In the genomic region with DNA sequence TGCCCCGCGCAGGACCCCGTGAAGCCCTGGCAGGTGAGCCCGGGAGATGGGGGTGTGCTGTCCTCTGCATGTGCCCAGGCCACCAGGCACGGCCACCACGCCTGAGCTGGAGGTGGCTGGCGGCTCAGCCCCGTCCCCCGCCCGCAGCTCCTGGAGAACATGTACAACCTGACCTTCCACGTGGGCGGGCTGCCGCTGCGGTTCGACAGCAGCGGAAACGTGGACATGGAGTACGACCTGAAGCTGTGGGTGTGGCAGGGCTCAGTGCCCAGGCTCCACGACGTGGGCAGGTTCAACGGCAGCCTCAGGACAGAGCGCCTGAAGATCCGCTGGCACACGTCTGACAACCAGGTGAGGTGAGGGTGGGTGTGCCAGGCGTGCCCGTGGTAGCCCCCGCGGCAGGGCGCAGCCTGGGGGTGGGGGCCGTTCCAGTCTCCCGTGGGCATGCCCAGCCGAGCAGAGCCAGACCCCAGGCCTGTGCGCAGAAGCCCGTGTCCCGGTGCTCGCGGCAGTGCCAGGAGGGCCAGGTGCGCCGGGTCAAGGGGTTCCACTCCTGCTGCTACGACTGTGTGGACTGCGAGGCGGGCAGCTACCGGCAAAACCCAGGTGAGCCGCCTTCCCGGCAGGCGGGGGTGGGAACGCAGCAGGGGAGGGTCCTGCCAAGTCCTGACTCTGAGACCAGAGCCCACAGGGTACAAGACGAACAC, we compare ENCODE assay signal across 13 cellular contexts. TPM values are rescaled to one million over a fixed set of nuclear protein-coding genes. Genes with fewer than 3 reads are reported as not detected.
DNase-seq lines count a peak whose midpoint lies in the region; ATAC-seq, FAIRE-seq and TF ChIP-seq lines count a peak whose summit lies in the region.
"Had no signal": no experiment of that assay in that cellular context is flagged by ENCODE, and none has a peak within 500 bp of the region (broad histone marks: within the 10 kb centered on the region; RNA-seq: fewer than 3 reads in every experiment).

No MANE protein-coding gene starts in this region.

- H3K27me3 ChIP-seq in HCT116 (ENCODE audit: insufficient read depth, low read length) (no peaks in the 10 kb centered on the region), GM12878 (replicated peaks in 1 of 2; ENCODE audit: control insufficient read depth in 2 of 2, insufficient read depth in 2 of 2, low read length in 1 of 2) (no peaks in the 10 kb centered on the region), lower lobe of right lung (ENCODE audit: low read depth) (no peaks in the 10 kb centered on the region)

- H3K27ac ChIP-seq in HCT116 (ENCODE audit: low read depth, low read length) (peak overlapping the region; percentile 10; the same call in 1 of the 2 replicates), GM12878 (ENCODE audit: control insufficient read depth, insufficient read depth) (no peak overlapping the region), lower lobe of right lung (no peak overlapping the region)

- intact Hi-C loops in HCT116 (cut with micrococcal nuclease) (no loop called here), GM12878 (cut with micrococcal nuclease; ENCODE audit: unreplicated experiment) (no loop called here), lower lobe of right lung (cut with DNase I) (no loop called here)

- H3K9me3 ChIP-seq in HCT116 (ENCODE audit: control insufficient read depth in 1 of 2, insufficient read depth in 1 of 2, low read depth in 1 of 2, low read length in 2 of 2): no peaks in the 10 kb centered on the region
- H3K9me3 ChIP-seq in GM12878 (replicated peaks; ENCODE audit: control insufficient read depth, insufficient read depth, low read length): no peaks in the 10 kb centered on the region
- H3K9me3 ChIP-seq in lower lobe of right lung: no peaks in the 10 kb centered on the region

- TF ChIP-seq EP300 in GM12878 (IDR thresholded peaks at IDR 0.05; ENCODE audit: borderline replicate concordance in 1 of 2, control insufficient read depth in 1 of 2, low read depth in 2 of 2, low read length in 2 of 2): no peak

- BruUV-seq in HCT116 (replicated peaks; lab: Mats Ljungman, UMichigan) (no TSS peak), GM12878 (replicated peaks; lab: Mats Ljungman, UMichigan) (no TSS peak)

- SMC1A ChIA-PET in GM12878 (lab: Charles Lee; ENCODE audit: uncharacterized antibody, unreplicated experiment): no interaction called here

- H3K9ac ChIP-seq in HCT116 (ENCODE audit: low read length): peak overlapping the region; percentile 20; the same call in 1 of the 2 replicates
- no peak overlapping the region for H3K9ac ChIP-seq in GM12878 (ENCODE audit: control insufficient read depth, insufficient read depth, low read length)

- FAIRE-seq in GM12878 (lab: Jason Lieb, UNC): no peak

- no peaks in the 10 kb centered on the region for H3K27me3 Mint-ChIP-seq in effector memory CD8-positive, alpha-beta T cell
- H3K27me3 Mint-ChIP-seq: activated T-helper 17 cell treated with anti-CD3 and anti-CD28 coated beads, Interleukin-2, amount 50 U/mL, for 72 hours; naive B cell had no signal

- no peaks in the 10 kb centered on the region for H3K9me2 ChIP-seq in HCT116 (ENCODE audit: insufficient read depth)

- H3K4me3 ChIP-seq in HCT116 (replicated peaks in 1 of 2; ENCODE audit: low read depth in 1 of 2, low read length in 2 of 2) (no peak overlapping the region), GM12878 (no peak overlapping the region), lower lobe of right lung (no peak overlapping the region)

- peaks cover 10 to 41% of the 10 kb centered on the region in 2 experiments; a peak in 3 of 4 replicates for H3K4me1 ChIP-seq in HCT116 (ENCODE audit: control insufficient read depth in 1 of 2, insufficient read depth in 2 of 2, low read length in 2 of 2)
- H3K4me1 ChIP-seq in GM12878 (ENCODE audit: control insufficient read depth, insufficient read depth, low read length): no peaks in the 10 kb centered on the region
- peaks cover 15% of the 10 kb centered on the region for H3K4me1 ChIP-seq in lower lobe of right lung

- in situ Hi-C loops in GM12878 (cut with MboI): no loop called here

- TF ChIP-seq RAD21 in HCT116 (IDR thresholded peaks at IDR 0.05; ENCODE audit: low read depth): no peak
- TF ChIP-seq RAD21 in GM12878 (IDR thresholded peaks at IDR 0.05; ENCODE audit: insufficient read depth, low read depth, low read length): no peak

- H3K36me3 Mint-ChIP-seq in effector memory CD8-positive, alpha-beta T cell (ENCODE audit: insufficient read depth): peaks cover 18% of the 10 kb centered on the region
- H3K36me3 Mint-ChIP-seq: naive B cell had no signal

- H3K27ac Mint-ChIP-seq in effector memory CD8-positive, alpha-beta T cell: no peak overlapping the region
- H3K27ac Mint-ChIP-seq: activated T-helper 17 cell treated with anti-CD3 and anti-CD28 coated beads, Interleukin-2, amount 50 U/mL, for 72 hours; naive B cell had no signal

- H3K36me3 ChIP-seq in HCT116 (ENCODE audit: control insufficient read depth in 1 of 2, insufficient read depth in 2 of 2, low read length in 2 of 2) (peaks cover 0 to 10% of the 10 kb centered on the region in 2 experiments; a peak in 1 of 4 replicates), GM12878 (ENCODE audit: control insufficient read depth in 2 of 2, insufficient read depth in 2 of 2, low read length in 1 of 2) (no peaks in the 10 kb centered on the region), lower lobe of right lung (peaks cover 28% of the 10 kb centered on the region)

- POLR2A ChIA-PET in HCT116 (lab: Charles Lee): interaction anchor here (0.6 kb wide), 1 partner anchor 42 kb away, joined by 3 read pairs; a partner anchor contains a TSS
- POLR2A ChIA-PET in GM12878 (lab: Charles Lee): no interaction called here

- RAD21 ChIA-PET in HCT116 (lab: Charles Lee; ENCODE audit: low non-redundant PET in 1 of 2, low total read pairs in 2 of 2, uncharacterized antibody in 2 of 2, unreplicated experiment in 2 of 2) (no interaction called here), GM12878 (lab: Charles Lee; ENCODE audit: unreplicated experiment) (no interaction called here)

- peaks cover 7% of the 10 kb centered on the region; the same call in 1 of the 2 replicates for H3K79me2 ChIP-seq in HCT116 (ENCODE audit: insufficient read depth, low read length)
- no peaks in the 10 kb centered on the region for H3K79me2 ChIP-seq in GM12878 (ENCODE audit: control insufficient read depth, insufficient read depth, low read length)

- peak overlapping the region; percentile 44 for H3K4me2 ChIP-seq in HCT116 (ENCODE audit: low read length)
- H3K4me2 ChIP-seq in GM12878 (ENCODE audit: control insufficient read depth, insufficient read depth): no peak overlapping the region

- no peak for TF ChIP-seq POLR2A in HCT116 (IDR thresholded peaks at IDR 0.05; ENCODE audit: borderline replicate concordance, extremely low read depth, insufficient read depth, insufficient read length)
- peak; percentile 51 for TF ChIP-seq POLR2A in GM12878 (IDR thresholded peaks at IDR 0.05; ENCODE audit: low read depth, low read length)

- H4K20me1 ChIP-seq in HCT116 (ENCODE audit: insufficient read depth): peaks cover 4% of the 10 kb centered on the region; the same call in 1 of the 2 replicates
- no peaks in the 10 kb centered on the region for H4K20me1 ChIP-seq in GM12878 (ENCODE audit: control insufficient read depth, insufficient read depth)

- H3K9me3 Mint-ChIP-seq in effector memory CD8-positive, alpha-beta T cell: no peaks in the 10 kb centered on the region
- H3K9me3 Mint-ChIP-seq: activated T-helper 17 cell treated with anti-CD3 and anti-CD28 coated beads, Interleukin-2, amount 50 U/mL, for 72 hours; naive B cell had no signal

- 88% methylated on average over 26 of the region's 48 CpGs for WGBS in GM12878 (ENCODE audit: insufficient coverage, insufficient replicate concordance, low lambda C conversion rate, missing lambda C conversion rate)

- TF ChIP-seq CTCF in HCT116 (IDR thresholded peaks at IDR 0.05 in 2 of 3, conservative IDR thresholded peaks at IDR 0.05 in 1 of 3; ENCODE audit: borderline replicate concordance in 1 of 3, insufficient read depth in 1 of 3, low read depth in 2 of 3, low read length in 2 of 3) (no peak), GM12878 (IDR thresholded peaks at IDR 0.05 in 2 of 3, conservative IDR thresholded peaks at IDR 0.05 in 1 of 3; ENCODE audit: control insufficient read depth in 2 of 3, extremely low read depth in 1 of 3, insufficient read depth in 1 of 3, low read depth in 3 of 3, low read length in 3 of 3) (no peak), lower lobe of right lung (IDR thresholded peaks at IDR 0.05) (no peak)

- H3K4me1 Mint-ChIP-seq in effector memory CD8-positive, alpha-beta T cell (ENCODE audit: low read depth in 2 of 2): peaks cover 0 to 5% of the 10 kb centered on the region in 2 donors
- H3K4me1 Mint-ChIP-seq: activated T-helper 17 cell treated with anti-CD3 and anti-CD28 coated beads, Interleukin-2, amount 50 U/mL, for 72 hours; naive B cell had no signal

- CTCF ChIA-PET in HCT116 (lab: Charles Lee): no interaction called here
- CTCF ChIA-PET in GM12878 (lab: Yijun Ruan, JAX): no interaction called here

- H3K4me3 Mint-ChIP-seq in effector memory CD8-positive, alpha-beta T cell: no peak overlapping the region
- H3K4me3 Mint-ChIP-seq: activated T-helper 17 cell treated with anti-CD3 and anti-CD28 coated beads, Interleukin-2, amount 50 U/mL, for 72 hours; naive B cell had no signal

- DNase-seq in HCT116 (ENCODE audit: low read depth, low spot score) (no peak), GM12878 (ENCODE audit: low read depth, low spot score) (no peak), lower lobe of right lung (peak; percentile 74), occipital lobe (lab: John Stamatoyannopoulos, UW) (no peak), NK-92 (lab: John Stamatoyannopoulos, UW; ENCODE audit: unreplicated experiment) (no peak)
- DNase-seq in effector memory CD8-positive, alpha-beta T cell: no peak
- DNase-seq: Calu3; cerebellar nuclear complex; naive B cell; NCI-H1092; NCI-H226; stimulated activated CD4-positive, alpha-beta T cell treated with anti-CD3 and anti-CD28 coated beads, Interleukin-15, amount 100 ng/mL, for 24 hours had no signal

- ATAC-seq in HCT116: peak; percentile 17
- no peak for ATAC-seq in GM12878
- ATAC-seq in lower lobe of right lung: peak; percentile 23 to 38
- no peak for ATAC-seq in effector memory CD8-positive, alpha-beta T cell (replicated peaks)
- ATAC-seq: activated T-helper 17 cell treated with anti-CD3 and anti-CD28 coated beads, Interleukin-2, amount 50 U/mL, for 72 hours had no signal

- no peak overlapping the region for H2AFZ ChIP-seq in HCT116 (ENCODE audit: low read depth, low read length, poor library complexity, severe bottlenecking)
- H2AFZ ChIP-seq in GM12878 (ENCODE audit: control insufficient read depth, low read depth, low read length): no peak overlapping the region

RNA-seq across cellular contexts. Expression of a gene that starts 1.8 kb away (rescaled TPM):
- total RNA-seq in HCT116 (2021; ENCODE audit: unreplicated experiment) (0.07 TPM), GM12878 (2014; rRNA removed) (0.05 and 0.06 TPM in 2 replicates), GM12878 (2014; rRNA removed; fragmentation: Illumina TruSeq; extraction: Trizol) (0.04 and 0.05 TPM in 2 replicates), GM12878 (2021) (0.29 and 0.51 TPM in 2 replicates), lower lobe of right lung (0.65 TPM), occipital lobe (0.31 TPM)
- polyA plus RNA-seq in HCT116 (2012): 0.33 and 0.37 TPM in 2 replicates
- total RNA-seq in GM12878 (2013; cell fraction: nucleolus; rRNA removed): 0.73 and 1.2 TPM in 2 replicates
- 0.20 TPM for polyA plus RNA-seq in GM12878 (2011; ENCODE audit: low read depth)
- polyA plus RNA-seq in GM12878 (2011; rRNA removed) (0.03 and 0.08 TPM in 2 replicates), GM12878 (2014; fragmentation: Illumina TruSeq; extraction: Trizol) (not detected in 2 replicates), GM12878 (2014; fragmentation: Nextera tagmentation; extraction: Ambion mirVana) (not detected), GM12878 (2014; rRNA removed) (0.19 and 0.41 TPM in 2 replicates), GM12878 (2016; fragmentation: Nextera tagmentation; extraction: Ambion mirVana) (under 1 TPM; 0.08 to 0.38 TPM)
- polyA plus RNA-seq in GM12878 (2011; cell fraction: cytosol; rRNA removed): 0.10 and 0.15 TPM in 2 replicates
- polyA plus RNA-seq in GM12878 (2011; cell fraction: nucleus; rRNA removed): 2.7 and 2.9 TPM in 2 replicates
- polyA plus RNA-seq in GM12878 (2012): 0.46 and 0.62 TPM in 2 replicates
- polyA minus RNA-seq in GM12878 (2011; rRNA and poly(A)+ RNA removed): 0.21 TPM in 1 of 2 replicates, not detected in the other
- 0.27 TPM in 1 of 2 replicates, not detected in the other for polyA minus RNA-seq in GM12878 (2011; cell fraction: cytosol; rRNA and poly(A)+ RNA removed)
- 0.60 and 0.77 TPM in 2 replicates for polyA minus RNA-seq in GM12878 (2011; cell fraction: nucleus; rRNA and poly(A)+ RNA removed)

RNA-seq across cellular contexts. Expression of a gene that starts 8.3 kb away (rescaled TPM):
- total RNA-seq in HCT116 (2021; ENCODE audit: unreplicated experiment): 16.3 TPM
- polyA plus RNA-seq in HCT116 (2012): 11.2 and 13.9 TPM in 2 replicates
- total RNA-seq in GM12878 (2013; cell fraction: nucleolus; rRNA removed): 16.5 and 18.3 TPM in 2 replicates
- 16.7 and 21.2 TPM in 2 replicates for total RNA-seq in GM12878 (2014; rRNA removed)
- total RNA-seq in GM12878 (2014; rRNA removed; fragmentation: Illumina TruSeq; extraction: Trizol): 2.8 and 4.3 TPM in 2 replicates
- total RNA-seq in GM12878 (2021): 19.6 and 20.2 TPM in 2 replicates
- polyA plus RNA-seq in GM12878 (2011; ENCODE audit: low read depth): 2.5 TPM
- 1.7 and 2.9 TPM in 2 replicates for polyA plus RNA-seq in GM12878 (2011; rRNA removed)
- polyA plus RNA-seq in GM12878 (2011; cell fraction: cytosol; rRNA removed): 6.0 and 10.7 TPM in 2 replicates
- polyA plus RNA-seq in GM12878 (2011; cell fraction: nucleus; rRNA removed): 9.1 and 12.3 TPM in 2 replicates
- polyA plus RNA-seq in GM12878 (2012): 10.1 and 10.4 TPM in 2 replicates
- 1.8 TPM in 1 of 2 replicates, not detected in the other for polyA plus RNA-seq in GM12878 (2014; fragmentation: Illumina TruSeq; extraction: Trizol)
- under 1 TPM; 0.06 to 0.18 TPM for polyA plus RNA-seq in GM12878 (2014; fragmentation: Nextera tagmentation; extraction: Ambion mirVana)
- polyA plus RNA-seq in GM12878 (2014; rRNA removed): 15.7 and 19.2 TPM in 2 replicates
- 10 to 100 TPM; 17.7 to 24.3 TPM for polyA plus RNA-seq in GM12878 (2016; fragmentation: Nextera tagmentation; extraction: Ambion mirVana)
- polyA minus RNA-seq in GM12878 (2011; rRNA and poly(A)+ RNA removed): 1.8 and 7.2 TPM in 2 replicates
- polyA minus RNA-seq in GM12878 (2011; cell fraction: cytosol; rRNA and poly(A)+ RNA removed): 5.3 and 9.6 TPM in 2 replicates
- polyA minus RNA-seq in GM12878 (2011; cell fraction: nucleus; rRNA and poly(A)+ RNA removed): 11.4 and 14.2 TPM in 2 replicates
- 20.4 TPM for total RNA-seq in lower lobe of right lung
- 12.3 TPM for total RNA-seq in occipital lobe

RNA-seq across cellular contexts. Expression of a gene that starts 8.5 kb away (rescaled TPM):
- 161 TPM for total RNA-seq in HCT116 (2021; ENCODE audit: unreplicated experiment)
- 161 and 165 TPM in 2 replicates for polyA plus RNA-seq in HCT116 (2012)
- total RNA-seq in GM12878 (2013; cell fraction: nucleolus; rRNA removed): 160 and 166 TPM in 2 replicates
- 86.6 and 98.3 TPM in 2 replicates for total RNA-seq in GM12878 (2014; rRNA removed)
- total RNA-seq in GM12878 (2014; rRNA removed; fragmentation: Illumina TruSeq; extraction: Trizol): 36.8 and 41.1 TPM in 2 replicates
- 87.3 and 104 TPM in 2 replicates for total RNA-seq in GM12878 (2021)
- 34.7 TPM for polyA plus RNA-seq in GM12878 (2011; ENCODE audit: low read depth)
- polyA plus RNA-seq in GM12878 (2011; rRNA removed): 43.9 and 78.4 TPM in 2 replicates
- polyA plus RNA-seq in GM12878 (2011; cell fraction: cytosol; rRNA removed): 134 and 137 TPM in 2 replicates
- 386 and 456 TPM in 2 replicates for polyA plus RNA-seq in GM12878 (2011; cell fraction: nucleus; rRNA removed)
- 77.9 and 92.3 TPM in 2 replicates for polyA plus RNA-seq in GM12878 (2012)
- polyA plus RNA-seq in GM12878 (2014; fragmentation: Illumina TruSeq; extraction: Trizol): 55.2 and 64.2 TPM in 2 replicates
- 1 to 10 TPM; 2.5 to 9.4 TPM for polyA plus RNA-seq in GM12878 (2014; fragmentation: Nextera tagmentation; extraction: Ambion mirVana)
- 117 and 130 TPM in 2 replicates for polyA plus RNA-seq in GM12878 (2014; rRNA removed)
- 10 to 100 TPM; 77.0 to 79.9 TPM for polyA plus RNA-seq in GM12878 (2016; fragmentation: Nextera tagmentation; extraction: Ambion mirVana)
- polyA minus RNA-seq in GM12878 (2011; rRNA and poly(A)+ RNA removed): 67.1 and 96.1 TPM in 2 replicates
- 30.6 and 47.1 TPM in 2 replicates for polyA minus RNA-seq in GM12878 (2011; cell fraction: cytosol; rRNA and poly(A)+ RNA removed)
- polyA minus RNA-seq in GM12878 (2011; cell fraction: nucleus; rRNA and poly(A)+ RNA removed): 46.7 and 94.2 TPM in 2 replicates
- 88.9 TPM for total RNA-seq in lower lobe of right lung
- 28.2 TPM for total RNA-seq in occipital lobe

RNA-seq across cellular contexts. Expression of a gene that starts 16.3 kb away (rescaled TPM):
- 160 TPM for total RNA-seq in HCT116 (2021; ENCODE audit: unreplicated experiment)
- 193 and 219 TPM in 2 replicates for polyA plus RNA-seq in HCT116 (2012)
- total RNA-seq in GM12878 (2013; cell fraction: nucleolus; rRNA removed): 58.9 and 70.1 TPM in 2 replicates
- 23.5 and 31.1 TPM in 2 replicates for total RNA-seq in GM12878 (2014; rRNA removed)
- total RNA-seq in GM12878 (2014; rRNA removed; fragmentation: Illumina TruSeq; extraction: Trizol): 6.1 and 7.5 TPM in 2 replicates
- 29.8 and 30.8 TPM in 2 replicates for total RNA-seq in GM12878 (2021)
- 3.9 TPM for polyA plus RNA-seq in GM12878 (2011; ENCODE audit: low read depth)
- 3.6 and 7.3 TPM in 2 replicates for polyA plus RNA-seq in GM12878 (2011; rRNA removed)
- 9.5 and 17.3 TPM in 2 replicates for polyA plus RNA-seq in GM12878 (2011; cell fraction: cytosol; rRNA removed)
- 104 and 127 TPM in 2 replicates for polyA plus RNA-seq in GM12878 (2011; cell fraction: nucleus; rRNA removed)
- 16.5 and 17.7 TPM in 2 replicates for polyA plus RNA-seq in GM12878 (2012)
- 0.48 and 1.6 TPM in 2 replicates for polyA plus RNA-seq in GM12878 (2014; fragmentation: Illumina TruSeq; extraction: Trizol)
- polyA plus RNA-seq in GM12878 (2014; fragmentation: Nextera tagmentation; extraction: Ambion mirVana): under 1 TPM; 0.10 to 0.53 TPM
- polyA plus RNA-seq in GM12878 (2014; rRNA removed): 29.6 and 35.6 TPM in 2 replicates
- 1 to 10 TPM; 1.3 to 1.9 TPM for polyA plus RNA-seq in GM12878 (2016; fragmentation: Nextera tagmentation; extraction: Ambion mirVana)
- 7.3 and 12.8 TPM in 2 replicates for polyA minus RNA-seq in GM12878 (2011; rRNA and poly(A)+ RNA removed)
- polyA minus RNA-seq in GM12878 (2011; cell fraction: cytosol; rRNA and poly(A)+ RNA removed): 10.6 and 10.9 TPM in 2 replicates
- polyA minus RNA-seq in GM12878 (2011; cell fraction: nucleus; rRNA and poly(A)+ RNA removed): 20.3 and 28.3 TPM in 2 replicates
- total RNA-seq in lower lobe of right lung: 60.4 TPM
- total RNA-seq in occipital lobe: 70.7 TPM

RNA-seq across cellular contexts. Expression of a gene that starts 24.5 kb away (rescaled TPM):
- total RNA-seq in HCT116 (2021; ENCODE audit: unreplicated experiment) (47.2 TPM), GM12878 (2014; rRNA removed) (21.3 and 28.4 TPM in 2 replicates), GM12878 (2014; rRNA removed; fragmentation: Illumina TruSeq; extraction: Trizol) (5.3 and 6.0 TPM in 2 replicates), GM12878 (2021) (26.0 and 27.2 TPM in 2 replicates), lower lobe of right lung (16.2 TPM), occipital lobe (8.0 TPM)
- polyA plus RNA-seq in HCT116 (2012): 29.8 and 33.2 TPM in 2 replicates
- 17.6 and 24.8 TPM in 2 replicates for total RNA-seq in GM12878 (2013; cell fraction: nucleolus; rRNA removed)
- polyA plus RNA-seq in GM12878 (2011; ENCODE audit: low read depth): 3.3 TPM
- polyA plus RNA-seq in GM12878 (2011; rRNA removed) (1.9 and 5.0 TPM in 2 replicates), GM12878 (2014; fragmentation: Illumina TruSeq; extraction: Trizol) (0.13 and 2.5 TPM in 2 replicates), GM12878 (2014; fragmentation: Nextera tagmentation; extraction: Ambion mirVana) (1 to 10 TPM in 1 of 2 experiments, under 1 TPM in 1; 0.16 to 1.5 TPM), GM12878 (2014; rRNA removed) (24.3 and 28.6 TPM in 2 replicates), GM12878 (2016; fragmentation: Nextera tagmentation; extraction: Ambion mirVana) (10 to 100 TPM; 27.5 to 28.4 TPM)
- 10.4 and 19.0 TPM in 2 replicates for polyA plus RNA-seq in GM12878 (2011; cell fraction: cytosol; rRNA removed)
- polyA plus RNA-seq in GM12878 (2011; cell fraction: nucleus; rRNA removed): 20.4 and 32.0 TPM in 2 replicates
- polyA plus RNA-seq in GM12878 (2012): 8.7 and 11.0 TPM in 2 replicates
- 2.6 and 5.0 TPM in 2 replicates for polyA minus RNA-seq in GM12878 (2011; rRNA and poly(A)+ RNA removed)
- polyA minus RNA-seq in GM12878 (2011; cell fraction: cytosol; rRNA and poly(A)+ RNA removed): 4.4 and 6.0 TPM in 2 replicates
- polyA minus RNA-seq in GM12878 (2011; cell fraction: nucleus; rRNA and poly(A)+ RNA removed): 13.7 and 28.9 TPM in 2 replicates

Comparison
In these comparisons a context has a peak if more than half of its experiments do, and no peak if none do; other contexts are left out.
1. ATAC-seq: peak in HCT116 (single experiment) and lower lobe of right lung (2 of 2); none in GM12878 (single experiment) and effector memory CD8-positive, alpha-beta T cell (single experiment).